In the genomic region with DNA sequence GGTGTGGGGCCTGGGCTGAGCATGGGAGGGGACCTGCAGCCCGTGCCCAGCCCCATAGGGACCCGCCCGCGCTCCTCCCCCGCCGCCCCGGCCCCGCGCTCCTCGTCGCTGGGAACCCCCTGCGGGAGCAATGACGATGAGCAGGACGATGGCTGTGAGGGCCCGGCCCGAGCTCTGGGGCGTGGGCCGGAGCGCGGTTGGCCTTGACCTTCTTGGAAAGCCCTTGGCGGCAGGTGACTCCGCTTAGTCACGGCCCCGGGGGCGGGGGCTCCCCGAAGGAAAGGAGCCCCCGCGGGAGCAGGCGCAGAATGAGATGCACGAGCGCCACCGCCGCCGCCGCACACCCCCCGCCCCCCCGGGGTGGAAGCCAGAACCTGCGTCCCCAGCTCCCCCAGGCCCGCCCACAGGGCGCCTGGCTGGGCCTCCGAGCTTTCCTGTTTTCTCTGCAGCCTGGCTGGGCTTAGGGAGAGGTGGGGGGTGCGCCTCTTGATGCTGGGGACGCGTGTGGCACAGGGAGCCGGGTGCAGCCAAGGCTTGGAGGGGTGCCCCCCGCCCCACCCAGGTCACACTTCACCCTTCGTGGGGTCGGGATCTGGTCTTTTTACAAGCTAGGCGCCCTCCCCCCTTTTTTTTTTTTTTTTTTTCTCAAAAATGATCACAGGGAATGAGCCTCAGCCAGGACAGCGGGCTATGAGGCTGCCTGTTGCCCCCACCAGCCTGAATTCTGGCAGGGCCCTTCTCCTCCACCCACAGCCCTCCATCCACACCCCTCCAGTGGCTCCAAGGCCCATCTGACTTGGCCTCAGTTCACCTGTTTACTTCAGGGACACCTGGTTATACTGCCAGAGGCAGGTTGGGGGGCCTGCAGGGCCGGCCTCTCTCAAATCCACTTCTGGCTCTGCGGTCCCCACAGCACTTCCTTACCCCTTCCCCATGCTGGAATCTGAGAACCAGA, we compare ENCODE assay signal across 8 cellular contexts. TPM values are rescaled to one million over a fixed set of nuclear protein-coding genes. Genes with fewer than 3 reads are reported as not detected.
DNase-seq lines count a peak whose midpoint lies in the region; ATAC-seq and TF ChIP-seq lines count a peak whose summit lies in the region.

No MANE protein-coding gene starts in this region.

- H3K36me3 ChIP-seq in HUES48 (ENCODE audit: control insufficient read depth, insufficient read depth, low read length) = no peaks in the 10 kb centered on the region
- no peaks in the 10 kb centered on the region for H3K36me3 ChIP-seq in upper lobe of right lung

- H3K27ac Mint-ChIP-seq in activated naive CD8-positive, alpha-beta T cell = peak overlapping the region; percentile 77

- no peaks in the 10 kb centered on the region for H3K27me3 ChIP-seq in HUES48 (ENCODE audit: control insufficient read depth, insufficient read depth, low read length)
- H3K27me3 ChIP-seq in upper lobe of right lung = no peaks in the 10 kb centered on the region

- DNase-seq in DMS153 (lab: John Stamatoyannopoulos, UW) (peak; percentile 75), SKM-1 (lab: John Stamatoyannopoulos, UW; ENCODE audit: unreplicated experiment) (peak; percentile 79), cardiac septum (ENCODE audit: low spot score) (peak; percentile 98), posterior cingulate gyrus (peak in 9 of 10 donors; percentile 40 to 95 (median 63)), upper lobe of right lung (peak; percentile 98)

- H3K27me3 Mint-ChIP-seq in activated naive CD8-positive, alpha-beta T cell = no peaks in the 10 kb centered on the region

- no peak overlapping the region for H3K9ac ChIP-seq in HUES48 (ENCODE audit: low read depth, low read length)

- H3K9me3 Mint-ChIP-seq in activated naive CD8-positive, alpha-beta T cell (ENCODE audit: low read depth) = no peaks in the 10 kb centered on the region

- H3K4me3 ChIP-seq in HUES48 (ENCODE audit: low read depth, low read length) (peak overlapping the region; percentile 62; the same call in 1 of the 2 replicates), upper lobe of right lung (peak overlapping the region; percentile 63)

- TF ChIP-seq CTCF in upper lobe of right lung (IDR thresholded peaks at IDR 0.05) = no peak

- ATAC-seq in GM21515 (IDR thresholded peaks at IDR 0.05; ENCODE audit: unreplicated experiment) = peak; percentile 57
- peak; percentile 81 for ATAC-seq in upper lobe of right lung

- peaks cover 10% of the 10 kb centered on the region; the same call in 1 of the 2 replicates for H3K4me1 ChIP-seq in HUES48 (ENCODE audit: control insufficient read depth, insufficient read depth, low read length)
- peaks cover 40% of the 10 kb centered on the region for H3K4me1 ChIP-seq in upper lobe of right lung

- intact Hi-C loops in cardiac septum (cut with DNase I) (loop anchor here (2.0 to 10.0 kb wide), 3 partner anchors 25 to 269 kb away; a partner anchor contains a TSS), posterior cingulate gyrus (cut with DNase I) (loop anchor here (1.0 kb wide), 1 partner anchor 57 kb away; no protein-coding TSS in a partner anchor), upper lobe of right lung (cut with DNase I) (loop anchor here (10.0 kb wide), 1 partner anchor 49 kb away; no protein-coding TSS in a partner anchor)

- H3K27ac ChIP-seq in HUES48 (ENCODE audit: low read depth, low read length) = peak overlapping the region; percentile 28
- H3K27ac ChIP-seq in upper lobe of right lung = peak overlapping the region; percentile 95

- H3K4me3 Mint-ChIP-seq in activated naive CD8-positive, alpha-beta T cell = peak overlapping the region; percentile 72

- peaks cover 19% of the 10 kb centered on the region for H3K4me1 Mint-ChIP-seq in activated naive CD8-positive, alpha-beta T cell (ENCODE audit: low read depth)

- H3K9me3 ChIP-seq in HUES48 (ENCODE audit: control insufficient read depth, insufficient read depth, low read length) = no peaks in the 10 kb centered on the region; the same call in 1 of the 2 replicates
- H3K9me3 ChIP-seq in upper lobe of right lung = no peaks in the 10 kb centered on the region

- H3K36me3 Mint-ChIP-seq in activated naive CD8-positive, alpha-beta T cell = no peaks in the 10 kb centered on the region

RNA-seq across cellular contexts. Expression of a gene that starts 17.9 kb away (rescaled TPM):
- total RNA-seq in cardiac septum = 32.9 TPM
- 44.2 TPM for total RNA-seq in upper lobe of right lung

RNA-seq across cellular contexts. Expression of a gene that starts 18.1 kb away (rescaled TPM):
- total RNA-seq in cardiac septum (14.3 TPM), upper lobe of right lung (28.1 TPM)

RNA-seq across cellular contexts. Expression of a gene that starts 24.3 kb away (rescaled TPM):
- total RNA-seq in cardiac septum = 31.3 TPM
- total RNA-seq in upper lobe of right lung = 119 TPM

Comparison
In these comparisons a context has a peak if more than half of its experiments do, and no peak if none do; other contexts are left out.
1. Peak in every context shown above with its lines: DNase-seq, ATAC-seq, H3K4me3 ChIP-seq and H3K27ac ChIP-seq.